In genomic region chr13:98459721-98460370, GRCh38 we compare ENCODE assay signal across 19 cellular contexts.
DNase-seq lines count a peak whose midpoint lies in the region; ATAC-seq and TF ChIP-seq lines count a peak whose summit lies in the region.
"Had no signal": no experiment of that assay in that cellular context is flagged by ENCODE, and none has a peak within 500 bp of the region (broad histone marks: within the 10 kb centered on the region; RNA-seq: fewer than 3 reads in every experiment).

No MANE protein-coding gene starts in this region.

- no peaks in the 10 kb centered on the region for H3K27me3 Mint-ChIP-seq in activated CD4-positive, alpha-beta memory T cell treated with anti-CD3 and anti-CD28 coated beads for 36 hours
- H3K27me3 Mint-ChIP-seq in activated CD4-positive, alpha-beta memory T cell treated with anti-CD3 and anti-CD28 coated beads, Interleukin-2, amount 10 ng/mL, durations not matched to agents 7 days and 5 days = no peaks in the 10 kb centered on the region
- H3K27me3 Mint-ChIP-seq in WTC11 (ENCODE audit: low read depth) = no peaks in the 10 kb centered on the region

- H3K23ac ChIP-seq in mesenchymal stem cell (ENCODE audit: low read length in 2 of 2) = no peak overlapping the region
- H3K23ac ChIP-seq in mesendoderm (ENCODE audit: low read length) = no peak overlapping the region

- H4K5ac ChIP-seq in mesendoderm (ENCODE audit: low read length) = no peak overlapping the region

- H3K27ac Mint-ChIP-seq in activated CD4-positive, alpha-beta memory T cell treated with anti-CD3 and anti-CD28 coated beads for 36 hours = peak overlapping the region; percentile 38
- no peak overlapping the region for H3K27ac Mint-ChIP-seq in activated CD4-positive, alpha-beta memory T cell treated with anti-CD3 and anti-CD28 coated beads, Interleukin-2, amount 10 ng/mL, durations not matched to agents 7 days and 5 days
- peak overlapping the region; percentile 86; the same call in 1 of the 2 replicates for H3K27ac Mint-ChIP-seq in WTC11
- H3K27ac Mint-ChIP-seq: stimulated activated effector memory CD8-positive, alpha-beta T cell treated with anti-CD3 and anti-CD28 coated beads, Interleukin-12 subunit alpha, Interleukin-12 subunit beta, amount 100 ng/mL, for 72 hours had no signal

- no peak overlapping the region for H2AFZ ChIP-seq in mesenchymal stem cell (ENCODE audit: low read depth, low read length)

- no peaks in the 10 kb centered on the region for H3K27me3 ChIP-seq in mesenchymal stem cell (ENCODE audit: control insufficient read depth in 1 of 2, insufficient read depth in 1 of 2, low read length in 2 of 2)
- no peaks in the 10 kb centered on the region for H3K27me3 ChIP-seq in mesendoderm (ENCODE audit: insufficient read depth, low read length, poor library complexity)

- H2BK5ac ChIP-seq in mesenchymal stem cell (ENCODE audit: low read depth, low read length, poor library complexity, severe bottlenecking) = no peak overlapping the region
- H2BK5ac ChIP-seq in mesendoderm (ENCODE audit: low read length) = no peak overlapping the region

- CTCF ChIA-PET in activated CD4-positive, alpha-beta memory T cell treated with anti-CD3 and anti-CD28 coated beads for 36 hours (lab: Charles Lee) = interaction anchor here (1.3 kb wide), 1 partner anchor 15 kb away, joined by 4 read pairs; no protein-coding TSS in a partner anchor
- CTCF ChIA-PET in activated CD4-positive, alpha-beta memory T cell treated with anti-CD3 and anti-CD28 coated beads, Interleukin-2, amount 10 ng/mL, durations not matched to agents 7 days and 5 days (lab: Charles Lee) = no interaction called here
- CTCF ChIA-PET in WTC11 (lab: Charles Lee) = interaction anchor here (0.6 kb wide), 1 partner anchor 186 kb away, joined by 4 read pairs; no protein-coding TSS in a partner anchor

- no peak overlapping the region for H3K4me3 Mint-ChIP-seq in activated CD4-positive, alpha-beta memory T cell treated with anti-CD3 and anti-CD28 coated beads for 36 hours
- no peak overlapping the region for H3K4me3 Mint-ChIP-seq in activated CD4-positive, alpha-beta memory T cell treated with anti-CD3 and anti-CD28 coated beads, Interleukin-2, amount 10 ng/mL, durations not matched to agents 7 days and 5 days
- H3K4me3 Mint-ChIP-seq in WTC11 = no peak overlapping the region
- H3K4me3 Mint-ChIP-seq: stimulated activated effector memory CD8-positive, alpha-beta T cell treated with anti-CD3 and anti-CD28 coated beads, Interleukin-12 subunit alpha, Interleukin-12 subunit beta, amount 100 ng/mL, for 72 hours had no signal

- H3K36me3 Mint-ChIP-seq in activated CD4-positive, alpha-beta memory T cell treated with anti-CD3 and anti-CD28 coated beads for 36 hours = peaks cover 53% of the 10 kb centered on the region
- H3K36me3 Mint-ChIP-seq in activated CD4-positive, alpha-beta memory T cell treated with anti-CD3 and anti-CD28 coated beads, Interleukin-2, amount 10 ng/mL, durations not matched to agents 7 days and 5 days (ENCODE audit: low read depth) = peaks cover 75% of the 10 kb centered on the region
- peaks cover 61% of the 10 kb centered on the region for H3K36me3 Mint-ChIP-seq in WTC11

- intact Hi-C loops in activated CD4-positive, alpha-beta memory T cell treated with anti-CD3 and anti-CD28 coated beads for 36 hours (cut with micrococcal nuclease) = no loop called here

- H3K4me1 ChIP-seq in mesenchymal stem cell (ENCODE audit: control insufficient read depth, insufficient read depth, low read depth, low read length) = peaks cover 2% of the 10 kb centered on the region
- H3K4me1 ChIP-seq in mesendoderm (ENCODE audit: control insufficient read depth, low read depth, low read length) = no peaks in the 10 kb centered on the region

- no peak overlapping the region for H4K91ac ChIP-seq in mesenchymal stem cell (ENCODE audit: low read length)

- H3K4me2 ChIP-seq in mesenchymal stem cell (ENCODE audit: low read length, poor library complexity, severe bottlenecking) = no peak overlapping the region
- H3K4me2 ChIP-seq in mesendoderm (ENCODE audit: low read length) = no peak overlapping the region

- WGBS in mesenchymal stem cell = 95% methylated on average over 11 of the region's 13 CpGs
- WGBS in mesendoderm (ENCODE audit: extremely low coverage, insufficient coverage, low lambda C conversion rate) = no CpG with 5 or more reads among the region's 13 CpGs

- peaks cover 4% of the 10 kb centered on the region for H3K4me1 Mint-ChIP-seq in activated CD4-positive, alpha-beta memory T cell treated with anti-CD3 and anti-CD28 coated beads for 36 hours (ENCODE audit: low read depth)
- peaks cover 5% of the 10 kb centered on the region for H3K4me1 Mint-ChIP-seq in activated CD4-positive, alpha-beta memory T cell treated with anti-CD3 and anti-CD28 coated beads, Interleukin-2, amount 10 ng/mL, durations not matched to agents 7 days and 5 days
- peaks cover 9% of the 10 kb centered on the region for H3K4me1 Mint-ChIP-seq in WTC11

- H3K36me3 ChIP-seq in mesenchymal stem cell (ENCODE audit: control insufficient read depth in 1 of 2, insufficient read depth in 2 of 2, low read depth in 1 of 2, low read length in 2 of 2) (peaks cover 66 to 83% of the 10 kb centered on the region in 2 experiments), mesendoderm (ENCODE audit: control insufficient read depth, insufficient read depth, low read length) (peaks cover 1% of the 10 kb centered on the region)

- no peak overlapping the region for H3K27ac ChIP-seq in mesenchymal stem cell (ENCODE audit: low read length, poor library complexity, severe bottlenecking)
- H3K27ac ChIP-seq in mesendoderm (ENCODE audit: low read depth, low read length) = no peak overlapping the region
- H3K27ac ChIP-seq: psoas muscle had no signal

- peaks cover 5% of the 10 kb centered on the region for H3K79me2 ChIP-seq in mesendoderm (ENCODE audit: control insufficient read depth, insufficient read depth, low read length)

- H2BK15ac ChIP-seq in mesenchymal stem cell (ENCODE audit: low read depth, poor library complexity, severe bottlenecking) = no peak overlapping the region
- no peak overlapping the region for H2BK15ac ChIP-seq in mesendoderm (replicated peaks; ENCODE audit: low read depth)

- H3K18ac ChIP-seq in mesenchymal stem cell (ENCODE audit: low read depth in 1 of 2, low read length in 2 of 2) = no peak overlapping the region
- H3K18ac ChIP-seq in mesendoderm (ENCODE audit: low read length) = no peak overlapping the region

- H3K4ac ChIP-seq in mesenchymal stem cell (ENCODE audit: low read depth in 1 of 2, low read length in 2 of 2) (no peak overlapping the region), mesendoderm (ENCODE audit: low read depth, low read length) (no peak overlapping the region)

- no peak overlapping the region for H2BK12ac ChIP-seq in mesenchymal stem cell (ENCODE audit: low read length in 2 of 2)

- H3K56ac ChIP-seq in mesendoderm (ENCODE audit: low read length) = no peak overlapping the region

- POLR2A ChIA-PET in activated CD4-positive, alpha-beta memory T cell treated with anti-CD3 and anti-CD28 coated beads for 36 hours (lab: Charles Lee) = interaction anchor here (0.7 kb wide), 1 partner anchor 29 kb away, joined by 4 read pairs; no protein-coding TSS in a partner anchor
- POLR2A ChIA-PET in activated CD4-positive, alpha-beta memory T cell treated with anti-CD3 and anti-CD28 coated beads, Interleukin-2, amount 10 ng/mL, durations not matched to agents 7 days and 5 days (lab: Charles Lee) = no interaction called here
- POLR2A ChIA-PET in WTC11 (lab: Charles Lee) = no interaction called here

- H3K4me3 ChIP-seq in mesenchymal stem cell (ENCODE audit: insufficient read depth in 1 of 2, low read depth in 1 of 2, low read length in 2 of 2) = no peak overlapping the region
- no peak overlapping the region for H3K4me3 ChIP-seq in mesendoderm (ENCODE audit: low read length)
- H3K4me3 ChIP-seq: psoas muscle had no signal

- peak overlapping the region; percentile 53 for H4K8ac ChIP-seq in mesenchymal stem cell (ENCODE audit: low read length)
- no peak overlapping the region for H4K8ac ChIP-seq in mesendoderm (ENCODE audit: low read depth, low read length)

- no peak for DNase-seq in activated CD4-positive, alpha-beta memory T cell treated with anti-CD3 and anti-CD28 coated beads for 36 hours
- no peak for DNase-seq in activated CD4-positive, alpha-beta memory T cell treated with anti-CD3 and anti-CD28 coated beads, Interleukin-2, amount 10 ng/mL, durations not matched to agents 7 days and 5 days
- no peak for DNase-seq in WTC11 (ENCODE audit: low spot score)
- no peak for DNase-seq in mesenchymal stem cell
- DNase-seq in stimulated activated naive CD8-positive, alpha-beta T cell treated with anti-CD3 and anti-CD28 coated beads, Interleukin-15, Interleukin-2, amounts not matched to agents 100 U/mL and 50 U/mL, for 24 hours = no peak
- DNase-seq in mesendoderm = no peak
- no peak for DNase-seq in OCI-M1 (lab: John Stamatoyannopoulos, UW)
- no peak for DNase-seq in NCI-H524 treated with DMSO at 0.1 percent for 48 hours (lab: John Stamatoyannopoulos, UW)
- DNase-seq: activated CD4-positive, alpha-beta T cell treated with anti-CD3 and anti-CD28 coated beads for 1 hour; activated gamma-delta T cell; EL; midbrain; NCI-H1092; NCI-H2029; NCI-H2227 treated with DMSO at 0.1 percent for 48 hours; NCI-H774; psoas muscle; Right ventricle myocardium superior had no signal

- H3K9me3 ChIP-seq in mesenchymal stem cell (ENCODE audit: control insufficient read depth, low read length) = no peaks in the 10 kb centered on the region
- H3K9me3 ChIP-seq: psoas muscle had no signal

- H3K14ac ChIP-seq in mesenchymal stem cell (ENCODE audit: low read length in 2 of 2) = no peak overlapping the region

- H2AK5ac ChIP-seq in mesenchymal stem cell (ENCODE audit: low read length, severe bottlenecking) = no peak overlapping the region
- no peak overlapping the region for H2AK5ac ChIP-seq in mesendoderm (ENCODE audit: low read length)

- H3K79me1 ChIP-seq in mesenchymal stem cell (replicated peaks; ENCODE audit: low read length, poor library complexity, severe bottlenecking) (peaks cover 56% of the 10 kb centered on the region), mesendoderm (ENCODE audit: low read length) (peaks cover 12% of the 10 kb centered on the region)

- TF ChIP-seq CTCF in WTC11 (IDR thresholded peaks at IDR 0.05) = no peak

- H3K9ac ChIP-seq in mesenchymal stem cell (ENCODE audit: low read length) (no peak overlapping the region), mesendoderm (ENCODE audit: low read length) (no peak overlapping the region)

- H3K9me3 Mint-ChIP-seq in activated CD4-positive, alpha-beta memory T cell treated with anti-CD3 and anti-CD28 coated beads for 36 hours = no peaks in the 10 kb centered on the region
- H3K9me3 Mint-ChIP-seq in activated CD4-positive, alpha-beta memory T cell treated with anti-CD3 and anti-CD28 coated beads, Interleukin-2, amount 10 ng/mL, durations not matched to agents 7 days and 5 days = no peaks in the 10 kb centered on the region
- H3K9me3 Mint-ChIP-seq in WTC11 = no peaks in the 10 kb centered on the region
- H3K9me3 Mint-ChIP-seq: stimulated activated effector memory CD8-positive, alpha-beta T cell treated with anti-CD3 and anti-CD28 coated beads, Interleukin-12 subunit alpha, Interleukin-12 subunit beta, amount 100 ng/mL, for 72 hours had no signal

- ATAC-seq in WTC11 = no peak
- ATAC-seq in stimulated activated naive CD8-positive, alpha-beta T cell treated with anti-CD3 and anti-CD28 coated beads, Interleukin-15, Interleukin-2, amounts not matched to agents 100 U/mL and 50 U/mL, for 24 hours = peak; percentile 25
- ATAC-seq: psoas muscle; stimulated activated effector memory CD8-positive, alpha-beta T cell treated with anti-CD3 and anti-CD28 coated beads, Interleukin-12 subunit alpha, Interleukin-12 subunit beta, amount 100 ng/mL, for 72 hours had no signal

- H2BK120ac ChIP-seq in mesenchymal stem cell (ENCODE audit: low read depth, low read length) (no peak overlapping the region), mesendoderm (ENCODE audit: low read depth, low read length) (no peak overlapping the region)
